ENCODE assay signal across 21 cellular contexts in the genomic region with DNA sequence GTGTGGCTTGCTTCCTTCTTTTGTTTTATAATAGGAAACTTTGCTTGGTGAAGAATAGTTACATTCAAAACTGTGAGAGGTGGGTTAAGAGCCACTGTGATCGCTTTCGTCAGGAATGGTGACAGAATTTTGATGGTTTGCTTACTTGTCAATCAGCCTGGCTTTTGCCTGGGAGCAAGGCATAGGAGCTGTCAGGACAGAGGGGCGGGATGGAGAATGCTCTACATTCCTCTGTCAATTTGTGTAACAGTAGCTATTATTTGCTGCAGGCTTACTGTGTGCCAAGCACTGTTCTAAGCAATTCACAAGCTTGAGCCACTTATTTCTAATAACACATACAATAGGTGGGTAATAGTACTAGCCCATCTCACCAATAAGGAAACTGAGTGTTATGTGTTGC. TPM values are rescaled to one million over a fixed set of nuclear protein-coding genes. Genes with fewer than 3 reads are reported as not detected.
DNase-seq lines count a peak whose midpoint lies in the region; ATAC-seq, FAIRE-seq and TF ChIP-seq lines count a peak whose summit lies in the region.
"Had no signal": no experiment of that assay in that cellular context is flagged by ENCODE, and none has a peak within 500 bp of the region (broad histone marks: within the 10 kb centered on the region; RNA-seq: fewer than 3 reads in every experiment).

No MANE protein-coding gene starts in this region.

- CTCF ChIA-PET in H1 (lab: Charles Lee; ENCODE audit: partially characterized antibody) = interaction anchor here (0.9 kb wide), 1 partner anchor 13 kb away, joined by 3 read pairs; no protein-coding TSS in a partner anchor

- no peak for DNase-seq in GM12891 (ENCODE audit: insufficient read length, low spot score)
- DNase-seq in H1 (ENCODE audit: low read depth in 1 of 2, low spot score in 2 of 2) = no peak
- peak; percentile 45 for DNase-seq in esophagus muscularis mucosa (ENCODE audit: extremely low spot score)
- no peak for DNase-seq in psoas muscle
- no peak for DNase-seq in activated CD4-positive, alpha-beta T cell treated with anti-CD3 and anti-CD28 coated beads, Interleukin-2, amount 50 U/mL, for 1 hour
- DNase-seq in activated naive CD4-positive, alpha-beta T cell (lab: John Stamatoyannopoulos, UW) = no peak
- DNase-seq: Caco-2; CD4-positive, CD25-positive, alpha-beta regulatory T cell; CD8-positive, alpha-beta T cell; DMS153; DND-41; GDM1; H9 had no signal

- no peak overlapping the region for H2BK15ac ChIP-seq in H1 (ENCODE audit: low read length)

- H3K23me2 ChIP-seq in H1 (ENCODE audit: low read depth, low read length) = no peaks in the 10 kb centered on the region; the same call in 1 of the 2 replicates

- H4K20me1 ChIP-seq in H1 (replicated peaks in 1 of 2; ENCODE audit: control insufficient read depth in 1 of 2, insufficient read depth in 2 of 2, low read length in 2 of 2) = no peaks in the 10 kb centered on the region

- H3K36me3 ChIP-seq in H1 (ENCODE audit: control insufficient read depth in 2 of 4, insufficient read depth in 4 of 4, low read length in 3 of 4) = no peaks in the 10 kb centered on the region
- H3K36me3 ChIP-seq in esophagus muscularis mucosa = no peaks in the 10 kb centered on the region
- H3K36me3 ChIP-seq in psoas muscle (ENCODE audit: insufficient read depth in 1 of 2, low read depth in 1 of 2) = no peaks in the 10 kb centered on the region

- H3K4me2 ChIP-seq in H1 (ENCODE audit: insufficient read depth in 1 of 2, low read depth in 2 of 2, low read length in 2 of 2) = no peak overlapping the region

- no peak overlapping the region for H3K23ac ChIP-seq in H1 (ENCODE audit: insufficient read length)

- TF ChIP-seq POLR2A in GM12891 (IDR thresholded peaks at IDR 0.05; ENCODE audit: low read depth, low read length) (no peak), H1 (IDR thresholded peaks at IDR 0.05; ENCODE audit: control extremely low read depth in 1 of 2, low read depth in 2 of 2, low read length in 2 of 2) (no peak), esophagus muscularis mucosa (IDR thresholded peaks at IDR 0.05; ENCODE audit: low read depth) (no peak)

- no peak overlapping the region for H3K18ac ChIP-seq in H1 (ENCODE audit: extremely low read depth, low read length)

- H3K4me1 ChIP-seq in H1 (replicated peaks in 1 of 4; ENCODE audit: control insufficient read depth in 3 of 4, insufficient read depth in 4 of 4, low read length in 3 of 4) = 0 out of 7 replicates have a peak, but pooled peaks cover 0 to 2% (median 0%) of the 10 kb centered on the region in 4 experiments
- H3K4me1 ChIP-seq in esophagus muscularis mucosa = no peaks in the 10 kb centered on the region
- H3K4me1 ChIP-seq in psoas muscle = no peaks in the 10 kb centered on the region
- H3K4me1 ChIP-seq: Caco-2 had no signal

- no peak overlapping the region for H3K4me3 ChIP-seq in H1 (ENCODE audit: extremely low read depth in 1 of 4, insufficient read depth in 2 of 4, low read depth in 3 of 4, low read length in 4 of 4)
- no peak overlapping the region for H3K4me3 ChIP-seq in esophagus muscularis mucosa
- no peak overlapping the region for H3K4me3 ChIP-seq in psoas muscle
- H3K4me3 ChIP-seq: GM12878 had no signal

- no peak overlapping the region for H3K9ac ChIP-seq in H1 (replicated peaks in 1 of 4; ENCODE audit: extremely low read depth in 1 of 4, low read depth in 3 of 4, low read length in 3 of 4)

- no peak overlapping the region for H4K8ac ChIP-seq in H1 (ENCODE audit: extremely low read depth, insufficient read depth, low read length)

- H3K14ac ChIP-seq in H1 (ENCODE audit: insufficient read length) = peak overlapping the region; percentile 40

- H2BK5ac ChIP-seq in H1 (ENCODE audit: low read depth, low read length) = no peak overlapping the region

- TF ChIP-seq CTCF in H1 (IDR thresholded peaks at IDR 0.05; ENCODE audit: control extremely low read depth in 1 of 3, insufficient read depth in 1 of 3, low read depth in 1 of 3, low read length in 3 of 3) (no peak), esophagus muscularis mucosa (IDR thresholded peaks at IDR 0.05) (no peak), psoas muscle (IDR thresholded peaks at IDR 0.05) (no peak)

- intact Hi-C loops in esophagus muscularis mucosa (cut with DNase I) (no loop called here), psoas muscle (cut with DNase I) (no loop called here)

- H4K5ac ChIP-seq in H1 (ENCODE audit: insufficient read length, low read depth, low read length) = no peak overlapping the region

- no peaks in the 10 kb centered on the region for H3K79me1 ChIP-seq in H1 (ENCODE audit: low read depth, low read length)

- H4K91ac ChIP-seq in H1 (replicated peaks; ENCODE audit: insufficient read length, low read length) = no peak overlapping the region

- 70% methylated on average over 3 of the region's 3 CpGs; no CpG with 5 or more reads in 1 of the 2 experiments for WGBS in H1 (ENCODE audit: extremely low coverage in 1 of 2, insufficient coverage in 1 of 2, insufficient read length in 1 of 2, insufficient replicate concordance in 2 of 2, low coverage in 1 of 2, low lambda C conversion rate in 2 of 2, missing lambda C conversion rate in 1 of 2), 2 experiments
- 78% methylated on average over 3 of the region's 3 CpGs for WGBS in esophagus muscularis mucosa
- WGBS in psoas muscle, 3 donors = 83 to 94% (median 86%) methylated on average over 3 of the region's 3 CpGs

- no peaks in the 10 kb centered on the region for H3K9me3 ChIP-seq in H1 (ENCODE audit: insufficient read depth in 2 of 2, low read depth in 1 of 2, low read length in 1 of 2)
- no peaks in the 10 kb centered on the region for H3K9me3 ChIP-seq in esophagus muscularis mucosa
- no peaks in the 10 kb centered on the region for H3K9me3 ChIP-seq in psoas muscle
- H3K9me3 ChIP-seq: Caco-2 had no signal

- no peak overlapping the region for H2AFZ ChIP-seq in H1 (ENCODE audit: low read length)

- TF ChIP-seq EP300 in H1 (IDR thresholded peaks at IDR 0.05; ENCODE audit: borderline replicate concordance in 1 of 2, low read depth in 2 of 2, low read length in 2 of 2) (no peak), esophagus muscularis mucosa (IDR thresholded peaks at IDR 0.05) (no peak)

- H3K56ac ChIP-seq in H1 (replicated peaks; ENCODE audit: insufficient read length, low read depth, low read length) = no peak overlapping the region

- H3K4ac ChIP-seq in H1 (replicated peaks; ENCODE audit: insufficient read length, low read depth, low read length) = no peak overlapping the region

- POLR2A ChIA-PET in H1 (lab: Charles Lee; ENCODE audit: partially characterized antibody) = interaction anchor here (1.1 kb wide), 1 partner anchor 22 kb away, joined by 3 read pairs; no protein-coding TSS in a partner anchor

- H2AK5ac ChIP-seq in H1 (ENCODE audit: low read depth, low read length) = no peak overlapping the region

- H3K79me2 ChIP-seq in H1 (ENCODE audit: control insufficient read depth in 1 of 2, insufficient read depth in 2 of 2, low read length in 2 of 2) = no peaks in the 10 kb centered on the region

- no peak overlapping the region for H2BK120ac ChIP-seq in H1 (replicated peaks; ENCODE audit: low read depth, low read length)

- FAIRE-seq in GM12891 (lab: Jason Lieb, UNC) = peak; percentile 13
- peak; percentile 55 for FAIRE-seq in H1 (lab: Jason Lieb, UNC)
- FAIRE-seq: GM12878, GM18507 had no signal

- H3K27me3 ChIP-seq in H1 (replicated peaks in 1 of 4; ENCODE audit: control insufficient read depth in 3 of 4, extremely low read depth in 1 of 4, insufficient read depth in 3 of 4, low read length in 3 of 4) (no peaks in the 10 kb centered on the region), esophagus muscularis mucosa (no peaks in the 10 kb centered on the region), psoas muscle (ENCODE audit: insufficient read depth in 3 of 3, low read length in 2 of 3) (no peaks in the 10 kb centered on the region)

- no peak overlapping the region for H2BK20ac ChIP-seq in H1 (ENCODE audit: low read length)

- no peak overlapping the region for H2BK12ac ChIP-seq in H1 (ENCODE audit: low read depth, low read length)

- ATAC-seq in psoas muscle (no peak), GM19351 (IDR thresholded peaks at IDR 0.05; ENCODE audit: unreplicated experiment) (no peak)
- ATAC-seq: CD8-positive, alpha-beta T cell; GM12878; HCT116 had no signal

- no peak for TF ChIP-seq RAD21 in H1 (IDR thresholded peaks at IDR 0.05 in 1 of 2, conservative IDR thresholded peaks at IDR 0.05 in 1 of 2; ENCODE audit: low read depth in 2 of 2, low read length in 2 of 2)

- H3K27ac ChIP-seq in H1 (ENCODE audit: low read depth, low read length) (no peak overlapping the region), esophagus muscularis mucosa (replicated peaks in 1 of 4) (no peak overlapping the region), psoas muscle (no peak overlapping the region)
- H3K27ac ChIP-seq: C4-2B had no signal

TF ChIP-seq in GM12891, 5 proteins besides CTCF, POLR2A, EP300 and RAD21:
- TF ChIP-seq PAX5 (IDR thresholded peaks at IDR 0.05; ENCODE audit: insufficient read depth, low read length, severe bottlenecking) = no peak
- TF ChIP-seq POU2F2 (IDR thresholded peaks at IDR 0.05; ENCODE audit: low read depth, low read length) = no peak
- TF ChIP-seq TAF1 (IDR thresholded peaks at IDR 0.05; ENCODE audit: low read depth, low read length) = no peak
- no peak for TF ChIP-seq POLR2AphosphoS5 (IDR thresholded peaks at IDR 0.05; ENCODE audit: low read depth, low read length)
- no peak for TF ChIP-seq SPI1 (IDR thresholded peaks at IDR 0.05; ENCODE audit: low read depth, low read length)
TF ChIP-seq in GM12891: peak in this region for 0.

TF ChIP-seq in H1, 55 proteins besides CTCF, POLR2A, EP300 and RAD21:
- 0 out of 2 replicates have a peak, but pooled peaks have one; percentile 23 for TF ChIP-seq TEAD4 (IDR thresholded peaks at IDR 0.05; ENCODE audit: low read depth, low read length)
- no peak for TF ChIP-seq NRF1 (IDR thresholded peaks at IDR 0.05; ENCODE audit: low read depth, low read length)
TF ChIP-seq in H1: peak in this region for 1.

RNA-seq across cellular contexts. Expression of a gene that starts 28.1 kb away (rescaled TPM):
- 22.4 TPM for polyA plus RNA-seq in GM12891 (2012; ENCODE audit: low read depth, missing spikeins)
- 11.7 and 12.0 TPM in 2 replicates for total RNA-seq in H1 (2021; fragmentation: NEBNext Ultra II Directional; extraction: Animal tissue kit (Norgen Biotek cat#: 25700))
- polyA plus RNA-seq in H1 (2011; rRNA removed) (5.2 and 9.3 TPM in 2 replicates), psoas muscle (not detected)
- polyA plus RNA-seq in H1 (2011; cell fraction: cytosol; rRNA removed) = 6.4 TPM
- 3.9 TPM for polyA plus RNA-seq in H1 (2011; cell fraction: nucleus; rRNA removed)
- 9.9 to 16.0 TPM (median 10.4 TPM) in 4 replicates for polyA plus RNA-seq in H1 (2012, experiment 1 of 2)
- 2.6 TPM for polyA plus RNA-seq in H1 (2012, experiment 2 of 2)
- polyA plus RNA-seq in H1 (2013, experiment 1 of 2) = 7.4 TPM
- 8.1 TPM for polyA plus RNA-seq in H1 (2013, experiment 2 of 2)
- polyA minus RNA-seq in H1 (2011; rRNA and poly(A)+ RNA removed) = 13.2 and 24.0 TPM in 2 replicates
- 6.2 TPM for polyA minus RNA-seq in H1 (2011; cell fraction: cytosol; rRNA and poly(A)+ RNA removed)
- 8.0 TPM for polyA minus RNA-seq in H1 (2011; cell fraction: nucleus; rRNA and poly(A)+ RNA removed)
- total RNA-seq in esophagus muscularis mucosa (under 1 TPM in 1 of 4 donors, not detected in 3; 0.17 TPM), psoas muscle (not detected)
- total RNA-seq: A172; A673; Caco-2; CD8-positive, alpha-beta T cell had no signal
- polyA plus RNA-seq: BJ had no signal

Comparison
In these comparisons a context has a peak if more than half of its experiments do, and no peak if none do; other contexts are left out.
1. RNA of a gene that starts 28.1 kb away (total RNA-seq): 11.7 to 12.0 TPM in H1; 0.17 TPM in esophagus muscularis mucosa and not detected in psoas muscle; every median in the first group is over 10 times any median in the second.